In the genomic region with DNA sequence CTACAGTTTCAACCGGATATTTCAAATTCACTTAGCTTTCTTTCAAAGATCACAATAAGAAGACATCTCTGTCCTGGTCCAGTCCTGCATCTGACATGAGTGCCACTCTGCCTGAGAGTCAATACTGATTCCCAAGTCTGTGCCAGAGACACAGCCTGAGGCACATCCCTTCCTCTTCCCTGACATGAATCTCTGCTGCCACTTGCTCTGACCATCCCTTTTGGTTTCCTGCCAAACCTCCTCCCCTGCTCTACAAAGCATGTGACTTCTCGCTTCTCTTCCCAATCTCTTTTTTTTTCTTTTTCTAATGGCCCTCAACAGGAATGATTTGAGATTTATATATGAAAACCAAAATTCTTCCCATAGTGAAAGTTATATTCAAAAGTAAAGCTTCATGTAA, we compare ENCODE assay signal across 17 cellular contexts.
"Had no signal": no experiment of that assay in that cellular context is flagged by ENCODE, and none has a peak within 500 bp of the region (broad histone marks: within the 10 kb centered on the region; RNA-seq: fewer than 3 reads in every experiment).

No MANE protein-coding gene starts in this region.

- ATAC-seq: activated CD8-positive, alpha-beta T cell treated with anti-CD3 and anti-CD28 coated beads for 36 hours; activated T-helper 17 cell treated with anti-CD3 and anti-CD28 coated beads, Interleukin-2, amount 50 U/mL, for 72 hours; body of pancreas had no signal

- DNase-seq: activated CD4-positive, alpha-beta T cell treated with anti-CD3 and anti-CD28 coated beads, Interleukin-2, amount 10 ng/mL, durations not matched to agents 24 days and 14 days; activated CD8-positive, alpha-beta T cell treated with anti-CD3 and anti-CD28 coated beads for 36 hours; activated naive CD4-positive, alpha-beta T cell; activated naive CD8-positive, alpha-beta T cell treated with anti-CD3 and anti-CD28 coated beads for 36 hours; activated T-cell treated with anti-CD3 and anti-CD28 coated beads, Interleukin-2, amount 50 U/mL, for 1 hour; amygdala; body of pancreas; central memory CD4-positive, alpha-beta T cell; colonic mucosa; endodermal cell; head of caudate nucleus; left lung; midbrain; stimulated activated CD8-positive, alpha-beta memory T cell treated with anti-CD3 and anti-CD28 coated beads, Interleukin-4, amount 100 ng/mL, for 48 hours; stimulated activated naive CD4-positive, alpha-beta T cell; T1000 had no signal
